ENCODE assay signal across 1 cellular context in the genomic region with DNA sequence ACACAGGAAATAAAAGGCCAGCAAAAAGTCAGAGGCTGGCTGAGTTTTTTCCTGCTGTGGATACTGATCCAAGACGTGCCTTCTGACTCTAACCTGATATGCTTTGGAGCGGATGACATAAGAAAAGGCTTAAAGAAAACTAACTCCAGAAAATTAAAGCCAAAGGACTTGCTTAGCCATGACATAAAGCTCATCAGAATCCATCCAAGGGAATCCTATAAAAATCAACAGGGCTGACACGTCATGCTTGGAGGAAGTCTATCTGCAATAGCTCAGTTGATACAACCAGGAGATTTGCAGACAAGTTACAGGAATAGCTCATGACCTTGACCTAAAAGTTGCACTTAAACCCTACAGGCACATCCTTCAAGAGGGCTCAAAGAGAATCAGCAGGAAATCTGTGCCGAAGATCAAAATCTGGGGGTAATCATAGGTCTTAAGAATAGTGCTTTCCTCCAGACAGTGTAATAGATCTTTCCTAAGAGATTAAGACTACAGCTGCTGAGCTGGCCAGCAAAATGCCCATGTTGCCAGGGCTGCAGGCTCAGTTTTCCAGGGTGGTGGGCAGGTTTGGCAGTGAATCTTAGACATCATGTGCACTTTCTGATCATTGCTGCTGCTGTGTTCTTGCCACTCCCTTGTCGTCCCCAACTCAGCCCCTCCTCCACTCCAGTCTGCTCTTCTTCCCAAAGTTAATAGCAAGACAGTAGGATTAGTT.
TF ChIP-seq lines count a peak whose summit lies in the region.

No MANE protein-coding gene starts in this region.

TF ChIP-seq in GM23338, 12 proteins besides CTCF, POLR2A, EP300 and RAD21:
- TF ChIP-seq ZNF114 (CRISPR knock-in tag; IDR thresholded peaks at IDR 0.05) (no peak), STAT1 (IDR thresholded peaks at IDR 0.05; ENCODE audit: unreplicated experiment) (no peak), NANOG (IDR thresholded peaks at IDR 0.05; ENCODE audit: borderline replicate concordance) (no peak), ZNF331 (CRISPR knock-in tag; IDR thresholded peaks at IDR 0.05; ENCODE audit: low read depth) (no peak), EZH2phosphoT487 (IDR thresholded peaks at IDR 0.05; ENCODE audit: unreplicated experiment) (no peak), EZH2 (IDR thresholded peaks at IDR 0.05; ENCODE audit: low read depth, unreplicated experiment) (no peak), POLR2AphosphoS5 (IDR thresholded peaks at IDR 0.05; ENCODE audit: low read depth) (no peak), CREB1 (CRISPR knock-in tag; IDR thresholded peaks at IDR 0.05; ENCODE audit: low read depth) (no peak), JUNB (IDR thresholded peaks at IDR 0.05; ENCODE audit: unreplicated experiment) (no peak), ETS1 (IDR thresholded peaks at IDR 0.05) (no peak)
- TF ChIP-seq, protein P1, sequence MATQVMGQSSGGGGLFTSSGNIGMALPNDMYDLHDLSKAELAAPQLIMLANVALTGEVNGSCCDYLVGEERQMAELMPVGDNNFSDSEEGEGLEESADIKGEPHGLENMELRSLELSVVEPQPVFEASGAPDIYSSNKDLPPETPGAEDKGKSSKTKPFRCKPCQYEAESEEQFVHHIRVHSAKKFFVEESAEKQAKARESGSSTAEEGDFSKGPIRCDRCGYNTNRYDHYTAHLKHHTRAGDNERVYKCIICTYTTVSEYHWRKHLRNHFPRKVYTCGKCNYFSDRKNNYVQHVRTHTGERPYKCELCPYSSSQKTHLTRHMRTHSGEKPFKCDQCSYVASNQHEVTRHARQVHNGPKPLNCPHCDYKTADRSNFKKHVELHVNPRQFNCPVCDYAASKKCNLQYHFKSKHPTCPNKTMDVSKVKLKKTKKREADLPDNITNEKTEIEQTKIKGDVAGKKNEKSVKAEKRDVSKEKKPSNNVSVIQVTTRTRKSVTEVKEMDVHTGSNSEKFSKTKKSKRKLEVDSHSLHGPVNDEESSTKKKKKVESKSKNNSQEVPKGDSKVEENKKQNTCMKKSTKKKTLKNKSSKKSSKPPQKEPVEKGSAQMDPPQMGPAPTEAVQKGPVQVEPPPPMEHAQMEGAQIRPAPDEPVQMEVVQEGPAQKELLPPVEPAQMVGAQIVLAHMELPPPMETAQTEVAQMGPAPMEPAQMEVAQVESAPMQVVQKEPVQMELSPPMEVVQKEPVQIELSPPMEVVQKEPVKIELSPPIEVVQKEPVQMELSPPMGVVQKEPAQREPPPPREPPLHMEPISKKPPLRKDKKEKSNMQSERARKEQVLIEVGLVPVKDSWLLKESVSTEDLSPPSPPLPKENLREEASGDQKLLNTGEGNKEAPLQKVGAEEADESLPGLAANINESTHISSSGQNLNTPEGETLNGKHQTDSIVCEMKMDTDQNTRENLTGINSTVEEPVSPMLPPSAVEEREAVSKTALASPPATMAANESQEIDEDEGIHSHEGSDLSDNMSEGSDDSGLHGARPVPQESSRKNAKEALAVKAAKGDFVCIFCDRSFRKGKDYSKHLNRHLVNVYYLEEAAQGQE (IDR thresholded peaks at IDR 0.05; ENCODE audit: unreplicated experiment), result no peak
- TF ChIP-seq, protein P2, sequence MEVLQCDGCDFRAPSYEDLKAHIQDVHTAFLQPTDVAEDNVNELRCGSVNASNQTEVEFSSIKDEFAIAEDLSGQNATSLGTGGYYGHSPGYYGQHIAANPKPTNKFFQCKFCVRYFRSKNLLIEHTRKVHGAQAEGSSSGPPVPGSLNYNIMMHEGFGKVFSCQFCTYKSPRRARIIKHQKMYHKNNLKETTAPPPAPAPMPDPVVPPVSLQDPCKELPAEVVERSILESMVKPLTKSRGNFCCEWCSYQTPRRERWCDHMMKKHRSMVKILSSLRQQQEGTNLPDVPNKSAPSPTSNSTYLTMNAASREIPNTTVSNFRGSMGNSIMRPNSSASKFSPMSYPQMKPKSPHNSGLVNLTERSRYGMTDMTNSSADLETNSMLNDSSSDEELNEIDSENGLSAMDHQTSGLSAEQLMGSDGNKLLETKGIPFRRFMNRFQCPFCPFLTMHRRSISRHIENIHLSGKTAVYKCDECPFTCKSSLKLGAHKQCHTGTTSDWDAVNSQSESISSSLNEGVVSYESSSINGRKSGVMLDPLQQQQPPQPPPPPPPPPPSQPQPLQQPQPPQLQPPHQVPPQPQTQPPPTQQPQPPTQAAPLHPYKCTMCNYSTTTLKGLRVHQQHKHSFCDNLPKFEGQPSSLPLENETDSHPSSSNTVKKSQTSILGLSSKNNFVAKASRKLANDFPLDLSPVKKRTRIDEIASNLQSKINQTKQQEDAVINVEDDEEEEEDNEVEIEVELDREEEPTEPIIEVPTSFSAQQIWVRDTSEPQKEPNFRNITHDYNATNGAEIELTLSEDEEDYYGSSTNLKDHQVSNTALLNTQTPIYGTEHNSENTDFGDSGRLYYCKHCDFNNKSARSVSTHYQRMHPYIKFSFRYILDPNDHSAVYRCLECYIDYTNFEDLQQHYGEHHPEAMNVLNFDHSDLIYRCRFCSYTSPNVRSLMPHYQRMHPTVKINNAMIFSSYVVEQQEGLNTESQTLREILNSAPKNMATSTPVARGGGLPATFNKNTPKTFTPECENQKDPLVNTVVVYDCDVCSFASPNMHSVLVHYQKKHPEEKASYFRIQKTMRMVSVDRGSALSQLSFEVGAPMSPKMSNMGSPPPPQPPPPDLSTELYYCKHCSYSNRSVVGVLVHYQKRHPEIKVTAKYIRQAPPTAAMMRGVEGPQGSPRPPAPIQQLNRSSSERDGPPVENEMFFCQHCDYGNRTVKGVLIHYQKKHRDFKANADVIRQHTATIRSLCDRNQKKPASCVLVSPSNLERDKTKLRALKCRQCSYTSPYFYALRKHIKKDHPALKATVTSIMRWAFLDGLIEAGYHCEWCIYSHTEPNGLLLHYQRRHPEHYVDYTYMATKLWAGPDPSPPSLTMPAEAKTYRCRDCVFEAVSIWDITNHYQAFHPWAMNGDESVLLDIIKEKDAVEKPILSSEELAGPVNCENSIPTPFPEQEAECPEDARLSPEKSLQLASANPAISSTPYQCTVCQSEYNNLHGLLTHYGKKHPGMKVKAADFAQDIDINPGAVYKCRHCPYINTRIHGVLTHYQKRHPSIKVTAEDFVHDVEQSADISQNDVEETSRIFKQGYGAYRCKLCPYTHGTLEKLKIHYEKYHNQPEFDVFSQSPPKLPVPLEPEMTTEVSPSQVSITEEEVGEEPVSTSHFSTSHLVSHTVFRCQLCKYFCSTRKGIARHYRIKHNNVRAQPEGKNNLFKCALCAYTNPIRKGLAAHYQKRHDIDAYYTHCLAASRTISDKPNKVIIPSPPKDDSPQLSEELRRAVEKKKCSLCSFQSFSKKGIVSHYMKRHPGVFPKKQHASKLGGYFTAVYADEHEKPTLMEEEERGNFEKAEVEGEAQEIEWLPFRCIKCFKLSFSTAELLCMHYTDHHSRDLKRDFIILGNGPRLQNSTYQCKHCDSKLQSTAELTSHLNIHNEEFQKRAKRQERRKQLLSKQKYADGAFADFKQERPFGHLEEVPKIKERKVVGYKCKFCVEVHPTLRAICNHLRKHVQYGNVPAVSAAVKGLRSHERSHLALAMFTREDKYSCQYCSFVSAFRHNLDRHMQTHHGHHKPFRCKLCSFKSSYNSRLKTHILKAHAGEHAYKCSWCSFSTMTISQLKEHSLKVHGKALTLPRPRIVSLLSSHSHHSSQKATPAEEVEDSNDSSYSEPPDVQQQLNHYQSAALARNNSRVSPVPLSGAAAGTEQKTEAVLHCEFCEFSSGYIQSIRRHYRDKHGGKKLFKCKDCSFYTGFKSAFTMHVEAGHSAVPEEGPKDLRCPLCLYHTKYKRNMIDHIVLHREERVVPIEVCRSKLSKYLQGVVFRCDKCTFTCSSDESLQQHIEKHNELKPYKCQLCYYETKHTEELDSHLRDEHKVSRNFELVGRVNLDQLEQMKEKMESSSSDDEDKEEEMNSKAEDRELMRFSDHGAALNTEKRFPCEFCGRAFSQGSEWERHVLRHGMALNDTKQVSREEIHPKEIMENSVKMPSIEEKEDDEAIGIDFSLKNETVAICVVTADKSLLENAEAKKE (CRISPR knock-in tag; IDR thresholded peaks at IDR 0.05), result no peak
